In the genomic region with DNA sequence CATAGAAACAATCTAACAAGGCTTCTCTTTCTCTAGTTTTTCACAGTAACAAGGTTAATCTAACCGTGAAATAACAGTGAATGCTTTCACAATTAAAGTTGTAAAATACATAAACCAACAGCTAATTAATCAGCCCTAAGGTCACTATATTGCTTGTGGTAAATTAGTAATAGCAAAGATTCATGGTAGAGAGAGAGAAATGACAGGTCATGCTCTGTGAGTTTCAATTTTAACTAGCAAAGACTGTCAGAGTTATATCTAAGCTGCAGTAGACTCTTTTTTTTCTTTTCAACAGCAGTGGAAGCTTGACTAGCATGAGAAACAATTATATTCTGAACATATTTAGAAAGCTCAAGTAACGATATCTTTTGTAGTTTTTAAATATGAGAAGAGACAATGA, we compare ENCODE assay signal across 24 cellular contexts.
"Had no signal": no experiment of that assay in that cellular context is flagged by ENCODE, and none has a peak within 500 bp of the region (broad histone marks: within the 10 kb centered on the region; RNA-seq: fewer than 3 reads in every experiment).

No MANE protein-coding gene starts in this region.

- H3K27ac ChIP-seq: coronary artery, neutrophil, pancreas, stomach, testis had no signal

- H3K27me3 Mint-ChIP-seq: activated B cell treated with CpG ODN at 0.5 μM for 24 hours; activated CD4-positive, alpha-beta memory T cell treated with anti-CD3 and anti-CD28 coated beads for 36 hours; activated CD8-positive, alpha-beta memory T cell treated with anti-CD3 and anti-CD28 coated beads, Interleukin-2, amount 10 ng/mL, durations not matched to agents 7 days and 5 days; brain; central memory CD8-positive, alpha-beta T cell; naive thymus-derived CD4-positive, alpha-beta T cell; T-cell had no signal

- ATAC-seq: activated CD8-positive, alpha-beta memory T cell treated with anti-CD3 and anti-CD28 coated beads, Interleukin-2, amount 10 ng/mL, durations not matched to agents 7 days and 5 days; left ventricle myocardium superior; naive thymus-derived CD4-positive, alpha-beta T cell; sciatic nerve; stimulated activated effector memory CD8-positive, alpha-beta T cell treated with anti-CD3 and anti-CD28 coated beads, Interleukin-12 subunit alpha, Interleukin-12 subunit beta, amount 100 ng/mL, for 72 hours; T-cell had no signal

- H3K27me3 ChIP-seq: neutrophil, pancreas, stomach, testis had no signal

- H3K4me1 ChIP-seq: pancreas, testis had no signal

- H3K4me1 Mint-ChIP-seq: activated B cell treated with CpG ODN at 0.5 μM for 24 hours; activated CD8-positive, alpha-beta memory T cell treated with anti-CD3 and anti-CD28 coated beads, Interleukin-2, amount 10 ng/mL, durations not matched to agents 7 days and 5 days; central memory CD8-positive, alpha-beta T cell; memory B cell; naive thymus-derived CD4-positive, alpha-beta T cell; stimulated activated effector memory CD8-positive, alpha-beta T cell treated with anti-CD3 and anti-CD28 coated beads, Interleukin-12 subunit alpha, Interleukin-12 subunit beta, amount 100 ng/mL, for 72 hours; T-cell had no signal

- H3K4me3 Mint-ChIP-seq: activated B cell treated with CpG ODN at 0.5 μM for 24 hours; activated CD4-positive, alpha-beta memory T cell treated with anti-CD3 and anti-CD28 coated beads for 36 hours; activated CD8-positive, alpha-beta memory T cell treated with anti-CD3 and anti-CD28 coated beads, Interleukin-2, amount 10 ng/mL, durations not matched to agents 7 days and 5 days; activated naive CD4-positive, alpha-beta T cell treated with anti-CD3 and anti-CD28 coated beads for 36 hours; brain; central memory CD8-positive, alpha-beta T cell; memory B cell; naive thymus-derived CD4-positive, alpha-beta T cell; stimulated activated effector memory CD8-positive, alpha-beta T cell treated with anti-CD3 and anti-CD28 coated beads, Interleukin-12 subunit alpha, Interleukin-12 subunit beta, amount 100 ng/mL, for 72 hours; T-cell; type B pancreatic cell had no signal

- DNase-seq: activated B cell treated with CpG ODN at 0.5 μM for 24 hours; activated CD4-positive, alpha-beta memory T cell treated with anti-CD3 and anti-CD28 coated beads for 36 hours; activated CD4-positive, alpha-beta T cell treated with anti-CD3 and anti-CD28 coated beads for 4 hours; activated CD8-positive, alpha-beta memory T cell treated with anti-CD3 and anti-CD28 coated beads, Interleukin-2, amount 10 ng/mL, durations not matched to agents 7 days and 5 days; activated naive CD4-positive, alpha-beta T cell treated with anti-CD3 and anti-CD28 coated beads for 36 hours; activated T-cell treated with anti-CD3 and anti-CD28 coated beads, Interleukin-2, amount 50 U/mL, for 1 hour; anterior cingulate cortex; erythroblast; head of caudate nucleus; left ventricle myocardium superior; naive thymus-derived CD4-positive, alpha-beta T cell; pancreas; stimulated activated CD4-positive, alpha-beta T cell treated with anti-CD3 and anti-CD28 coated beads, Interleukin-4, amount 100 ng/mL, for 24 hours; stomach; T-cell; testis had no signal

- H3K9me3 Mint-ChIP-seq: type B pancreatic cell had no signal

- H3K4me3 ChIP-seq: coronary artery, pancreas, stomach, testis had no signal

- H3K36me3 ChIP-seq: neutrophil, pancreas, stomach had no signal

- H3K27ac Mint-ChIP-seq: activated B cell treated with CpG ODN at 0.5 μM for 24 hours; activated CD4-positive, alpha-beta memory T cell treated with anti-CD3 and anti-CD28 coated beads for 36 hours; activated CD8-positive, alpha-beta memory T cell treated with anti-CD3 and anti-CD28 coated beads, Interleukin-2, amount 10 ng/mL, durations not matched to agents 7 days and 5 days; activated naive CD4-positive, alpha-beta T cell treated with anti-CD3 and anti-CD28 coated beads for 36 hours; brain; memory B cell; naive thymus-derived CD4-positive, alpha-beta T cell; stimulated activated effector memory CD8-positive, alpha-beta T cell treated with anti-CD3 and anti-CD28 coated beads, Interleukin-12 subunit alpha, Interleukin-12 subunit beta, amount 100 ng/mL, for 72 hours; T-cell; type B pancreatic cell had no signal

- H3K9me3 ChIP-seq: neutrophil, pancreas, stomach, testis had no signal

- H3K36me3 Mint-ChIP-seq: activated CD4-positive, alpha-beta memory T cell treated with anti-CD3 and anti-CD28 coated beads for 36 hours; activated CD8-positive, alpha-beta memory T cell treated with anti-CD3 and anti-CD28 coated beads, Interleukin-2, amount 10 ng/mL, durations not matched to agents 7 days and 5 days; brain; memory B cell; naive thymus-derived CD4-positive, alpha-beta T cell; stimulated activated effector memory CD8-positive, alpha-beta T cell treated with anti-CD3 and anti-CD28 coated beads, Interleukin-12 subunit alpha, Interleukin-12 subunit beta, amount 100 ng/mL, for 72 hours; T-cell; type B pancreatic cell had no signal
